Comparison of ENCODE assay signal across 20 cellular contexts in genomic region chr4:183728223-183729068, GRCh38.
DNase-seq lines count a peak whose midpoint lies in the region; ATAC-seq, FAIRE-seq and TF ChIP-seq lines count a peak whose summit lies in the region.
"Had no signal": no experiment of that assay in that cellular context is flagged by ENCODE, and none has a peak within 500 bp of the region (broad histone marks: within the 10 kb centered on the region; RNA-seq: fewer than 3 reads in every experiment).

No MANE protein-coding gene starts in this region.

- TF ChIP-seq POLR2A in breast epithelium (IDR thresholded peaks at IDR 0.05), result no peak
- TF ChIP-seq POLR2A in HepG2 (IDR thresholded peaks at IDR 0.05; ENCODE audit: insufficient read depth in 1 of 2, low read depth in 2 of 2, low read length in 2 of 2), result peak in 1 of 2 experiments; percentile 49; a peak in 1 of 4 replicates

- H3K36me3 Mint-ChIP-seq in MCF 10A (ENCODE audit: insufficient read depth, unreplicated experiment), result no peaks in the 10 kb centered on the region
- H3K36me3 Mint-ChIP-seq in naive thymus-derived CD4-positive, alpha-beta T cell, result no peaks in the 10 kb centered on the region
- H3K36me3 Mint-ChIP-seq: CD4-positive, alpha-beta memory T cell had no signal

- peaks cover 10% of the 10 kb centered on the region for H3K4me1 Mint-ChIP-seq in MCF 10A (ENCODE audit: insufficient read depth, unreplicated experiment)
- peaks cover 2 to 3% (median 3%) of the 10 kb centered on the region in 7 donors for H3K4me1 Mint-ChIP-seq in naive thymus-derived CD4-positive, alpha-beta T cell

- peaks cover 3% of the 10 kb centered on the region for H3K79me1 ChIP-seq in neuronal stem cell (ENCODE audit: low read depth, low read length)

- peak in 1 of 2 experiments; percentile 24; a peak in 1 of 4 replicates for TF ChIP-seq EP300 in HepG2 (IDR thresholded peaks at IDR 0.05; ENCODE audit: low read depth in 2 of 2, low read length in 2 of 2)
- 0 out of 2 replicates have a peak, but pooled peaks have one; percentile 17 for TF ChIP-seq EP300 in HepG2 (CRISPR knock-in tag; IDR thresholded peaks at IDR 0.05; ENCODE audit: borderline replicate concordance)

- no peak overlapping the region for H2BK5ac ChIP-seq in neuronal stem cell (ENCODE audit: low read length)

- H2AK5ac ChIP-seq in neuronal stem cell (ENCODE audit: low read depth, low read length), result no peak overlapping the region

- DNase-seq in MCF 10A (ENCODE audit: unreplicated experiment) (no peak), breast epithelium (ENCODE audit: low spot score in 2 of 2) (no peak), HepG2 (ENCODE audit: low spot score) (peak; percentile 69), neuronal stem cell (ENCODE audit: low spot score) (no peak)
- no peak for DNase-seq in naive thymus-derived CD4-positive, alpha-beta T cell
- DNase-seq: 8988T; CD4-positive, alpha-beta memory T cell; DMS153; DMS79; GDM1; HCEC 1CT; HFFc6 had no signal

- no peak overlapping the region for H2BK12ac ChIP-seq in neuronal stem cell (ENCODE audit: low read length)

- H3K23ac ChIP-seq in neuronal stem cell (ENCODE audit: low read depth, low read length, poor library complexity), result no peak overlapping the region

- H2AFZ ChIP-seq in HepG2 (ENCODE audit: low read length) (peak overlapping the region; percentile 49), neuronal stem cell (ENCODE audit: low read length) (peak overlapping the region; percentile 32)
- H2AFZ ChIP-seq: GM23338 had no signal

- BruUV-seq in MCF 10A (replicated peaks; lab: Mats Ljungman, UMichigan), result no TSS peak
- BruUV-seq in HepG2 (replicated peaks; lab: Mats Ljungman, UMichigan), result no TSS peak

- H3K27me3 ChIP-seq in breast epithelium (no peaks in the 10 kb centered on the region), HepG2 (ENCODE audit: control insufficient read depth in 1 of 2, insufficient read depth in 2 of 2, low read length in 2 of 2) (no peaks in the 10 kb centered on the region; a peak in 1 of 5 replicates), neuronal stem cell (ENCODE audit: control insufficient read depth in 3 of 3, insufficient read depth in 3 of 3, low read depth in 1 of 3, low read length in 3 of 3) (peaks cover 0 to 29% (median 2%) of the 10 kb centered on the region in 3 experiments)
- no peaks in the 10 kb centered on the region for H3K27me3 ChIP-seq in naive thymus-derived CD4-positive, alpha-beta T cell (ENCODE audit: control insufficient read depth in 2 of 2, insufficient read depth in 2 of 2, low read length in 2 of 2)
- H3K27me3 ChIP-seq: BLaER1 had no signal

- CTCF ChIA-PET in MCF 10A (lab: Yijun Ruan, JAX), result interaction anchor here (0.5 to 0.6 kb wide), 3 partner anchors 41 to 182 kb away, joined by 3 to 4 read pairs (median 4); no protein-coding TSS in a partner anchor
- CTCF ChIA-PET in HepG2 (lab: Yijun Ruan, JAX; ENCODE audit: low intra/inter-chr PET ratio, low total read pairs), result no interaction called here
- CTCF ChIA-PET in naive thymus-derived CD4-positive, alpha-beta T cell (lab: Charles Lee), result no interaction called here

- H3K14ac ChIP-seq in neuronal stem cell (ENCODE audit: low read length), result no peak overlapping the region

- no peak overlapping the region for H2BK120ac ChIP-seq in neuronal stem cell (ENCODE audit: low read depth, low read length)

- H3K9me3 ChIP-seq in breast epithelium (no peaks in the 10 kb centered on the region), HepG2 (ENCODE audit: low read length) (no peaks in the 10 kb centered on the region), neuronal stem cell (replicated peaks in 1 of 2; ENCODE audit: control insufficient read depth in 2 of 2, insufficient read depth in 1 of 2, low read depth in 1 of 2, low read length in 2 of 2) (no peaks in the 10 kb centered on the region)
- no peaks in the 10 kb centered on the region for H3K9me3 ChIP-seq in naive thymus-derived CD4-positive, alpha-beta T cell (ENCODE audit: control insufficient read depth in 2 of 3, low read length in 3 of 3)

- H4K8ac ChIP-seq in neuronal stem cell (ENCODE audit: low read depth, low read length), result no peak overlapping the region

- H3K9me3 Mint-ChIP-seq in MCF 10A (ENCODE audit: unreplicated experiment), result no peaks in the 10 kb centered on the region
- peaks cover 0 to 2% (median 0%) of the 10 kb centered on the region in 11 donors for H3K9me3 Mint-ChIP-seq in naive thymus-derived CD4-positive, alpha-beta T cell
- H3K9me3 Mint-ChIP-seq: GM23338 had no signal

- H3K4me2 ChIP-seq in HepG2 (ENCODE audit: low read depth, low read length), result peak overlapping the region; percentile 87
- no peak overlapping the region for H3K4me2 ChIP-seq in neuronal stem cell (ENCODE audit: insufficient read depth, low read length, poor library complexity, severe bottlenecking)
- H3K4me2 ChIP-seq: BLaER1, GM23338 had no signal

- WGBS in HepG2 (ENCODE audit: low lambda C conversion rate), result 15% methylated on average over 12 of the region's 22 CpGs
- WGBS in neuronal stem cell (ENCODE audit: extremely low coverage in 2 of 2, insufficient read length in 2 of 2, insufficient replicate concordance in 1 of 2), 2 donors, result no CpG with 5 or more reads among the region's 22 CpGs

- H3K4me1 ChIP-seq in breast epithelium (no peaks in the 10 kb centered on the region), HepG2 (ENCODE audit: insufficient read depth, low read length) (peaks cover 51% of the 10 kb centered on the region), neuronal stem cell (ENCODE audit: control insufficient read depth in 2 of 2, insufficient read depth in 1 of 2, low read depth in 1 of 2, low read length in 2 of 2) (no peaks in the 10 kb centered on the region)
- H3K4me1 ChIP-seq in naive thymus-derived CD4-positive, alpha-beta T cell (ENCODE audit: control insufficient read depth in 2 of 2, insufficient read depth in 2 of 2, low read length in 2 of 2), result peaks cover under 1 to 5% of the 10 kb centered on the region in 2 donors

- peak overlapping the region; percentile 39 for H3K27ac Mint-ChIP-seq in MCF 10A (ENCODE audit: low read depth, unreplicated experiment)
- H3K27ac Mint-ChIP-seq in naive thymus-derived CD4-positive, alpha-beta T cell, result no peak overlapping the region
- H3K27ac Mint-ChIP-seq: CD14-positive monocyte; CD4-positive, alpha-beta memory T cell; GM23338; HFFc6 had no signal

- H3K27me3 Mint-ChIP-seq in MCF 10A (ENCODE audit: insufficient read depth, unreplicated experiment), result no peaks in the 10 kb centered on the region
- peaks cover 0 to 20% (median 0%) of the 10 kb centered on the region in 5 donors for H3K27me3 Mint-ChIP-seq in naive thymus-derived CD4-positive, alpha-beta T cell

- H4K20me1 ChIP-seq in HepG2 (ENCODE audit: insufficient read depth, low read length), result no peaks in the 10 kb centered on the region
- H4K20me1 ChIP-seq: BLaER1 had no signal

- no peak overlapping the region for H3K4ac ChIP-seq in neuronal stem cell (ENCODE audit: low read length)

- H3K9ac ChIP-seq in HepG2 (ENCODE audit: insufficient read depth, low read depth, low read length) (peak overlapping the region; percentile 45), neuronal stem cell (ENCODE audit: low read depth, low read length, poor library complexity) (no peak overlapping the region)
- H3K9ac ChIP-seq: BLaER1 had no signal

- no peak overlapping the region for H3K27ac ChIP-seq in breast epithelium
- peak overlapping the region; percentile 75 for H3K27ac ChIP-seq in HepG2 (ENCODE audit: extremely low read length, insufficient read depth, low read length)
- no peak overlapping the region for H3K27ac ChIP-seq in neuronal stem cell (replicated peaks; ENCODE audit: low read length)
- H3K27ac ChIP-seq in naive thymus-derived CD4-positive, alpha-beta T cell (ENCODE audit: low read depth, low read length), result no peak overlapping the region
- H3K27ac ChIP-seq: BLaER1 had no signal

- POLR2A ChIA-PET in MCF 10A (lab: Yijun Ruan, JAX), result interaction anchor here (1.0 kb wide), 1 partner anchor 10 kb away, joined by 3 read pairs; no protein-coding TSS in a partner anchor
- POLR2A ChIA-PET in HepG2 (lab: Yijun Ruan, JAX), result interaction anchor here (1.1 to 1.4 kb wide), 2 partner anchors 15 to 110 kb away, joined by 3 to 4 read pairs; no protein-coding TSS in a partner anchor
- POLR2A ChIA-PET in naive thymus-derived CD4-positive, alpha-beta T cell (lab: Charles Lee), result interaction anchor here (0.6 kb wide), 1 partner anchor 69 kb away, joined by 5 read pairs; no protein-coding TSS in a partner anchor

- in situ Hi-C loops in HepG2 (cut with HindIII; ENCODE audit: extremely low pct_ligation_motif_present, low pct_unique_long_range_greater_than_20kb), result no loop called here

- ATAC-seq in HepG2 (peak; percentile 62), HG02885 (IDR thresholded peaks at IDR 0.05; ENCODE audit: poor library complexity, unreplicated experiment) (no peak), HG02588 (IDR thresholded peaks at IDR 0.05; ENCODE audit: unreplicated experiment) (no peak)
- ATAC-seq in naive thymus-derived CD4-positive, alpha-beta T cell, result no peak
- ATAC-seq: GM23338 had no signal

- H2BK15ac ChIP-seq in neuronal stem cell (ENCODE audit: low read length), result no peak overlapping the region

- intact Hi-C loops in MCF 10A (cut with micrococcal nuclease) (no loop called here), breast epithelium (cut with DNase I; ENCODE audit: low total_unique reads) (no loop called here), HepG2 (cut with micrococcal nuclease; ENCODE audit: unreplicated experiment) (no loop called here)
- intact Hi-C loops in naive thymus-derived CD4-positive, alpha-beta T cell (cut with micrococcal nuclease), result loop anchor here in 1 of 2 donors (10.0 kb wide), 1 partner anchor 224 kb away; the partner anchor contains the start of gene ING2

- no peaks in the 10 kb centered on the region for H3K36me3 ChIP-seq in breast epithelium
- H3K36me3 ChIP-seq in HepG2 (replicated peaks in 1 of 2; ENCODE audit: control insufficient read depth in 1 of 2, insufficient read depth in 2 of 2, low read length in 2 of 2), result no peaks in the 10 kb centered on the region
- no peaks in the 10 kb centered on the region for H3K36me3 ChIP-seq in neuronal stem cell (replicated peaks in 1 of 2; ENCODE audit: control insufficient read depth in 2 of 2, insufficient read depth in 2 of 2, low read length in 2 of 2)
- no peaks in the 10 kb centered on the region for H3K36me3 ChIP-seq in naive thymus-derived CD4-positive, alpha-beta T cell (ENCODE audit: control insufficient read depth in 2 of 3, insufficient read depth in 3 of 3, low read length in 3 of 3)
- H3K36me3 ChIP-seq: BLaER1 had no signal

- TF ChIP-seq RAD21 in HepG2 (CRISPR knock-in tag; IDR thresholded peaks at IDR 0.05), result no peak

- H3K18ac ChIP-seq in neuronal stem cell (ENCODE audit: low read length), result no peak overlapping the region

- no peak for TF ChIP-seq CTCF in MCF 10A (IDR thresholded peaks at IDR 0.05; ENCODE audit: unreplicated experiment)
- no peak for TF ChIP-seq CTCF in breast epithelium (IDR thresholded peaks at IDR 0.05)
- TF ChIP-seq CTCF in HepG2 (CRISPR knock-in tag; IDR thresholded peaks at IDR 0.05), result no peak

- H3K4me3 ChIP-seq in breast epithelium (no peak overlapping the region), HepG2 (replicated peaks in 1 of 3; ENCODE audit: insufficient read depth in 1 of 3, low read depth in 2 of 3, low read length in 3 of 3) (peak overlapping the region; percentile 30 to 62 (median 52); a peak in 5 of 6 replicates), neuronal stem cell (ENCODE audit: low read length in 2 of 2) (no peak overlapping the region)
- no peak overlapping the region for H3K4me3 ChIP-seq in naive thymus-derived CD4-positive, alpha-beta T cell (ENCODE audit: low read length)
- H3K4me3 ChIP-seq: BLaER1, GM23338 had no signal

- no peak overlapping the region for H3K4me3 Mint-ChIP-seq in MCF 10A (ENCODE audit: unreplicated experiment)
- no peak overlapping the region for H3K4me3 Mint-ChIP-seq in naive thymus-derived CD4-positive, alpha-beta T cell
- H3K4me3 Mint-ChIP-seq: CD14-positive monocyte; CD4-positive, alpha-beta memory T cell; GM23338; HFFc6 had no signal

- FAIRE-seq in HepG2 (lab: Jason Lieb, UNC), result peak; percentile 63
- FAIRE-seq: GM12892, GM18507, H54 had no signal

- no peaks in the 10 kb centered on the region for H3K79me2 ChIP-seq in HepG2 (ENCODE audit: insufficient read depth, low read length)

- no peak overlapping the region for H4K91ac ChIP-seq in neuronal stem cell (ENCODE audit: low read depth, low read length, poor library complexity)

Comparison
In these comparisons a context has a peak if more than half of its experiments do, and no peak if none do; other contexts are left out.
1. H3K4me3 ChIP-seq: peak in HepG2 (3 of 3); none in breast epithelium (0 of 3), neuronal stem cell (0 of 2) and naive thymus-derived CD4-positive, alpha-beta T cell (single experiment).